In genomic region chr11:75399344-75400109, GRCh38 we compare ENCODE assay signal across 1 cellular context.
TF ChIP-seq lines count a peak whose summit lies in the region.

Gene RPS3 (plus strand): TSS chr11:75399518. CDS start chr11:75399548, 30 bp downstream.

TF ChIP-seq in Ishikawa, 13 proteins besides CTCF, POLR2A, EP300 and RAD21 (continued from another document):
- TF ChIP-seq TAF1 (IDR thresholded peaks at IDR 0.05; ENCODE audit: low read depth): peak; percentile 100
- no peak for TF ChIP-seq CEBPB (IDR thresholded peaks at IDR 0.05)
